ENCODE assay signal across 1 cellular context in genomic region chr7:143250822-143251221, GRCh38.
TF ChIP-seq lines count a peak whose summit lies in the region.

No MANE protein-coding gene starts in this region.

TF ChIP-seq in WTC11, 78 proteins besides CTCF, POLR2A, EP300 and RAD21 (continued from another document):
- TF ChIP-seq PRDM15 (CRISPR knock-in tag; IDR thresholded peaks at IDR 0.05), result no peak
- TF ChIP-seq NFYB (CRISPR knock-in tag; conservative IDR thresholded peaks at IDR 0.05; ENCODE audit: low read depth), result no peak
- no peak for TF ChIP-seq ZNF416 (CRISPR knock-in tag; IDR thresholded peaks at IDR 0.05)
- no peak for TF ChIP-seq USF1 (CRISPR knock-in tag; IDR thresholded peaks at IDR 0.05)
- TF ChIP-seq ZNF281 (CRISPR knock-in tag; IDR thresholded peaks at IDR 0.05), result no peak
- no peak for TF ChIP-seq E2F4 (CRISPR knock-in tag; IDR thresholded peaks at IDR 0.05; ENCODE audit: borderline replicate concordance, low read depth)
- no peak for TF ChIP-seq AR (CRISPR knock-in tag; IDR thresholded peaks at IDR 0.05)
- TF ChIP-seq GABPB1 (CRISPR knock-in tag; IDR thresholded peaks at IDR 0.05), result no peak
- no peak for TF ChIP-seq FOXJ3 (CRISPR knock-in tag; IDR thresholded peaks at IDR 0.05; ENCODE audit: borderline replicate concordance)
- TF ChIP-seq FOXK1 (CRISPR knock-in tag; IDR thresholded peaks at IDR 0.05), result no peak
- no peak for TF ChIP-seq MYBL2 (CRISPR knock-in tag; IDR thresholded peaks at IDR 0.05)
- TF ChIP-seq FOXP4 (CRISPR knock-in tag; IDR thresholded peaks at IDR 0.05), result no peak
- no peak for TF ChIP-seq NR3C1 (CRISPR knock-in tag; conservative IDR thresholded peaks at IDR 0.05; ENCODE audit: low read depth)
- TF ChIP-seq ZNF532 (CRISPR knock-in tag; IDR thresholded peaks at IDR 0.05; ENCODE audit: borderline replicate concordance), result no peak
- no peak for TF ChIP-seq SOX15 (CRISPR knock-in tag; IDR thresholded peaks at IDR 0.05)
- TF ChIP-seq ELF4 (CRISPR knock-in tag; IDR thresholded peaks at IDR 0.05; ENCODE audit: low read depth), result no peak
- no peak for TF ChIP-seq CDX4 (CRISPR knock-in tag; IDR thresholded peaks at IDR 0.05; ENCODE audit: borderline replicate concordance)
- TF ChIP-seq ZNF121 (CRISPR knock-in tag; IDR thresholded peaks at IDR 0.05), result no peak
